In genomic region chr16:29021471-29021870, GRCh38 we compare ENCODE assay signal across 26 cellular contexts. TPM values are rescaled to one million over a fixed set of nuclear protein-coding genes. Genes with fewer than 3 reads are reported as not detected.
DNase-seq lines count a peak whose midpoint lies in the region; ATAC-seq lines count a peak whose summit lies in the region.
"Had no signal": no experiment of that assay in that cellular context is flagged by ENCODE, and none has a peak within 500 bp of the region (broad histone marks: within the 10 kb centered on the region; RNA-seq: fewer than 3 reads in every experiment).

No MANE protein-coding gene starts in this region.

- peak overlapping the region; percentile 67 for H3K27ac Mint-ChIP-seq in activated CD4-positive, alpha-beta T cell treated with anti-CD3 and anti-CD28 coated beads, Interleukin-2, amount 10 ng/mL, durations not matched to agents 7 days and 5 days
- H3K27ac Mint-ChIP-seq in CD4-positive, CD25-positive, alpha-beta regulatory T cell: peak overlapping the region; percentile 46 to 84 (median 61)
- peak overlapping the region; percentile 52 for H3K27ac Mint-ChIP-seq in activated CD4-positive, alpha-beta memory T cell treated with anti-CD3 and anti-CD28 coated beads, Interleukin-2, amount 10 ng/mL, durations not matched to agents 7 days and 5 days
- H3K27ac Mint-ChIP-seq in central memory CD8-positive, alpha-beta T cell (ENCODE audit: low read depth): peak overlapping the region; percentile 65
- H3K27ac Mint-ChIP-seq: H9 had no signal

- H3K36me3 ChIP-seq in CD4-positive, CD25-positive, alpha-beta regulatory T cell (ENCODE audit: control insufficient read depth, insufficient read depth, low read length): no peaks in the 10 kb centered on the region
- H3K36me3 ChIP-seq: left ventricle myocardium inferior, sigmoid colon had no signal

- no peaks in the 10 kb centered on the region for H3K9me3 ChIP-seq in CD4-positive, CD25-positive, alpha-beta regulatory T cell (ENCODE audit: control insufficient read depth in 2 of 2, low read length in 2 of 2)
- H3K9me3 ChIP-seq: left ventricle myocardium inferior, psoas muscle, sigmoid colon had no signal

- peak in 1 of 2 donors; percentile 59 for ATAC-seq in CD4-positive, CD25-positive, alpha-beta regulatory T cell (ENCODE audit: low read depth in 2 of 2)
- peak; percentile 32 for ATAC-seq in central memory CD8-positive, alpha-beta T cell (replicated peaks; ENCODE audit: extremely low read depth, poor library complexity, severe bottlenecking)
- ATAC-seq: PC-3, psoas muscle, SK-N-SH treated with all-trans-retinoic acid at 6 μM for 48 hours had no signal

- POLR2A ChIA-PET in activated CD4-positive, alpha-beta T cell treated with anti-CD3 and anti-CD28 coated beads, Interleukin-2, amount 10 ng/mL, durations not matched to agents 7 days and 5 days (lab: Charles Lee): no interaction called here
- POLR2A ChIA-PET in activated CD4-positive, alpha-beta memory T cell treated with anti-CD3 and anti-CD28 coated beads, Interleukin-2, amount 10 ng/mL, durations not matched to agents 7 days and 5 days (lab: Charles Lee): interaction anchor here (0.8 to 3.2 kb wide), 7 partner anchors 8 to 198 kb away, joined by 3 to 18 read pairs (median 4); partner anchors contain the start of genes LAT and SH2B1

- H3K27me3 Mint-ChIP-seq in activated CD4-positive, alpha-beta T cell treated with anti-CD3 and anti-CD28 coated beads, Interleukin-2, amount 10 ng/mL, durations not matched to agents 7 days and 5 days: no peaks in the 10 kb centered on the region
- H3K27me3 Mint-ChIP-seq in CD4-positive, CD25-positive, alpha-beta regulatory T cell: no peaks in the 10 kb centered on the region
- no peaks in the 10 kb centered on the region for H3K27me3 Mint-ChIP-seq in activated CD4-positive, alpha-beta memory T cell treated with anti-CD3 and anti-CD28 coated beads, Interleukin-2, amount 10 ng/mL, durations not matched to agents 7 days and 5 days
- H3K27me3 Mint-ChIP-seq in central memory CD8-positive, alpha-beta T cell: no peaks in the 10 kb centered on the region

- DNase-seq in activated CD4-positive, alpha-beta T cell treated with anti-CD3 and anti-CD28 coated beads, Interleukin-2, amount 10 ng/mL, durations not matched to agents 7 days and 5 days: no peak
- no peak for DNase-seq in activated CD4-positive, alpha-beta T cell treated with anti-CD3 and anti-CD28 coated beads, Interleukin-2, amount 50 U/mL, for 4 hours
- peak in 1 of 3 donors; percentile 63 for DNase-seq in CD4-positive, CD25-positive, alpha-beta regulatory T cell
- DNase-seq in activated CD4-positive, alpha-beta memory T cell treated with anti-CD3 and anti-CD28 coated beads, Interleukin-2, amount 10 ng/mL, durations not matched to agents 7 days and 5 days: no peak
- DNase-seq in central memory CD8-positive, alpha-beta T cell (ENCODE audit: low spot score in 2 of 2): no peak
- DNase-seq in SHP77 (lab: John Stamatoyannopoulos, UW): no peak
- DNase-seq in DMS153 treated with DMSO at 0.1 percent for 48 hours (lab: John Stamatoyannopoulos, UW; ENCODE audit: unreplicated experiment): no peak
- no peak for DNase-seq in NCI-H2171 (lab: John Stamatoyannopoulos, UW)
- DNase-seq: AML-193; amniotic stem cell; COR-L47; effector CD8-positive, alpha-beta T cell; GDM1; H9; left ventricle myocardium inferior; NCI-H1092; NCI-H187 treated with DMSO at 0.1 percent for 48 hours; NCI-H524 treated with DMSO at 0.1 percent for 48 hours; nucleus accumbens; PC-3; psoas muscle; sigmoid colon; trophoblast cell had no signal

- CTCF ChIA-PET in activated CD4-positive, alpha-beta T cell treated with anti-CD3 and anti-CD28 coated beads, Interleukin-2, amount 10 ng/mL, durations not matched to agents 7 days and 5 days (lab: Charles Lee): interaction anchor here (0.6 to 1.2 kb wide), 6 partner anchors 10 to 556 kb away, joined by 3 to 5 read pairs (median 4); partner anchors contain the start of gene SPNS1
- CTCF ChIA-PET in activated CD4-positive, alpha-beta memory T cell treated with anti-CD3 and anti-CD28 coated beads, Interleukin-2, amount 10 ng/mL, durations not matched to agents 7 days and 5 days (lab: Charles Lee): interaction anchor here (1.3 to 1.4 kb wide), 2 partner anchors 33 to 54 kb away, joined by 5 read pairs; no protein-coding TSS in a partner anchor

- peak overlapping the region; percentile 33 for H3K4me3 ChIP-seq in CD4-positive, CD25-positive, alpha-beta regulatory T cell (ENCODE audit: low read depth, low read length)
- H3K4me3 ChIP-seq: left ventricle myocardium inferior, psoas muscle, sigmoid colon had no signal

- H3K9me3 Mint-ChIP-seq in activated CD4-positive, alpha-beta T cell treated with anti-CD3 and anti-CD28 coated beads, Interleukin-2, amount 10 ng/mL, durations not matched to agents 7 days and 5 days: no peaks in the 10 kb centered on the region
- peaks cover 0 to 2% (median 0%) of the 10 kb centered on the region in 7 donors for H3K9me3 Mint-ChIP-seq in CD4-positive, CD25-positive, alpha-beta regulatory T cell
- H3K9me3 Mint-ChIP-seq in activated CD4-positive, alpha-beta memory T cell treated with anti-CD3 and anti-CD28 coated beads, Interleukin-2, amount 10 ng/mL, durations not matched to agents 7 days and 5 days: no peaks in the 10 kb centered on the region
- no peaks in the 10 kb centered on the region for H3K9me3 Mint-ChIP-seq in central memory CD8-positive, alpha-beta T cell
- H3K9me3 Mint-ChIP-seq: H9, IgD-negative memory B cell had no signal

- no peaks in the 10 kb centered on the region for H3K36me3 Mint-ChIP-seq in activated CD4-positive, alpha-beta T cell treated with anti-CD3 and anti-CD28 coated beads, Interleukin-2, amount 10 ng/mL, durations not matched to agents 7 days and 5 days (ENCODE audit: low read depth)
- no peaks in the 10 kb centered on the region for H3K36me3 Mint-ChIP-seq in CD4-positive, CD25-positive, alpha-beta regulatory T cell
- H3K36me3 Mint-ChIP-seq in activated CD4-positive, alpha-beta memory T cell treated with anti-CD3 and anti-CD28 coated beads, Interleukin-2, amount 10 ng/mL, durations not matched to agents 7 days and 5 days (ENCODE audit: low read depth): no peaks in the 10 kb centered on the region
- H3K36me3 Mint-ChIP-seq in central memory CD8-positive, alpha-beta T cell (ENCODE audit: insufficient read depth): peaks cover 6% of the 10 kb centered on the region
- H3K36me3 Mint-ChIP-seq: IgD-negative memory B cell had no signal

- H3K27ac ChIP-seq in CD4-positive, CD25-positive, alpha-beta regulatory T cell (ENCODE audit: insufficient read depth, low read length, poor library complexity, severe bottlenecking): no peak overlapping the region
- H3K27ac ChIP-seq: epithelial cell of prostate, left ventricle myocardium inferior, psoas muscle, sigmoid colon had no signal

- peaks cover 24% of the 10 kb centered on the region for H3K4me1 ChIP-seq in CD4-positive, CD25-positive, alpha-beta regulatory T cell (ENCODE audit: control insufficient read depth, insufficient read depth, low read length, poor library complexity, severe bottlenecking)
- H3K4me1 ChIP-seq: left ventricle myocardium inferior, psoas muscle, sigmoid colon had no signal

- H3K27me3 ChIP-seq in CD4-positive, CD25-positive, alpha-beta regulatory T cell (ENCODE audit: control insufficient read depth, insufficient read depth, low read length): no peaks in the 10 kb centered on the region

- H3K4me3 Mint-ChIP-seq in activated CD4-positive, alpha-beta T cell treated with anti-CD3 and anti-CD28 coated beads, Interleukin-2, amount 10 ng/mL, durations not matched to agents 7 days and 5 days: no peak overlapping the region
- H3K4me3 Mint-ChIP-seq in CD4-positive, CD25-positive, alpha-beta regulatory T cell: peak overlapping the region in 2 of 4 donors; percentile 65 to 66
- H3K4me3 Mint-ChIP-seq in activated CD4-positive, alpha-beta memory T cell treated with anti-CD3 and anti-CD28 coated beads, Interleukin-2, amount 10 ng/mL, durations not matched to agents 7 days and 5 days: no peak overlapping the region
- peak overlapping the region; percentile 60 for H3K4me3 Mint-ChIP-seq in central memory CD8-positive, alpha-beta T cell
- H3K4me3 Mint-ChIP-seq: H9 had no signal

- H3K4me1 Mint-ChIP-seq in activated CD4-positive, alpha-beta T cell treated with anti-CD3 and anti-CD28 coated beads, Interleukin-2, amount 10 ng/mL, durations not matched to agents 7 days and 5 days: peaks cover 57% of the 10 kb centered on the region
- H3K4me1 Mint-ChIP-seq in CD4-positive, CD25-positive, alpha-beta regulatory T cell: peaks cover 5 to 45% (median 20%) of the 10 kb centered on the region in 4 donors
- H3K4me1 Mint-ChIP-seq in activated CD4-positive, alpha-beta memory T cell treated with anti-CD3 and anti-CD28 coated beads, Interleukin-2, amount 10 ng/mL, durations not matched to agents 7 days and 5 days: peaks cover 33% of the 10 kb centered on the region
- peaks cover 36% of the 10 kb centered on the region for H3K4me1 Mint-ChIP-seq in central memory CD8-positive, alpha-beta T cell

RNA-seq across cellular contexts. Expression of gene LAT, which starts 36.6 kb away (rescaled TPM):
- total RNA-seq in activated CD4-positive, alpha-beta T cell treated with anti-CD3 and anti-CD28 coated beads, Interleukin-2, amount 10 ng/mL, durations not matched to agents 7 days and 5 days: 100 to 1,000 TPM; 365 to 379 TPM
- 282 TPM for total RNA-seq in CD4-positive, CD25-positive, alpha-beta regulatory T cell
- polyA plus RNA-seq in CD4-positive, CD25-positive, alpha-beta regulatory T cell: 100 to 1,000 TPM; 287 to 429 (median 317) TPM
- total RNA-seq in activated CD4-positive, alpha-beta memory T cell treated with anti-CD3 and anti-CD28 coated beads, Interleukin-2, amount 10 ng/mL, durations not matched to agents 7 days and 5 days: 100 to 1,000 TPM; 333 to 341 TPM

RNA-seq across cellular contexts. Expression of gene SPNS1, which starts 46.9 kb away (rescaled TPM):
- 10 to 100 TPM; 24.8 to 26.1 TPM for total RNA-seq in activated CD4-positive, alpha-beta T cell treated with anti-CD3 and anti-CD28 coated beads, Interleukin-2, amount 10 ng/mL, durations not matched to agents 7 days and 5 days
- total RNA-seq in CD4-positive, CD25-positive, alpha-beta regulatory T cell: 24.5 TPM
- 10 to 100 TPM; 22.3 to 32.9 (median 25.2) TPM for polyA plus RNA-seq in CD4-positive, CD25-positive, alpha-beta regulatory T cell
- 10 to 100 TPM; 20.6 to 24.7 TPM for total RNA-seq in activated CD4-positive, alpha-beta memory T cell treated with anti-CD3 and anti-CD28 coated beads, Interleukin-2, amount 10 ng/mL, durations not matched to agents 7 days and 5 days
